1 cellular context compared by ENCODE assay signal in genomic region chr6:116779569-116780164, GRCh38.
TF ChIP-seq lines count a peak whose summit lies in the region.

No MANE protein-coding gene starts in this region.

TF ChIP-seq in WTC11, 78 proteins besides CTCF, POLR2A, EP300 and RAD21 (continued from another document):
- TF ChIP-seq ARID4B (CRISPR knock-in tag; IDR thresholded peaks at IDR 0.05; ENCODE audit: borderline replicate concordance) = no peak
- no peak for TF ChIP-seq ZNF317 (CRISPR knock-in tag; IDR thresholded peaks at IDR 0.05; ENCODE audit: borderline replicate concordance, low read depth)
